ENCODE assay signal across 1 cellular context in genomic region chr20:36270744-36271638, GRCh38.
A peak's percentile ranks its signal among the peaks of the same experiment; 100 is the strongest.
TF ChIP-seq lines count a peak whose summit lies in the region.

No MANE protein-coding gene starts in this region.

TF ChIP-seq in HepG2, 621 proteins besides CTCF, POLR2A, EP300 and RAD21 (continued from another document):
- TF ChIP-seq DMTF1 (CRISPR knock-in tag; IDR thresholded peaks at IDR 0.05) (no peak), ZHX2 (IDR thresholded peaks at IDR 0.05; ENCODE audit: low read depth) (peak; percentile 67; the same call in 1 of the 2 replicates), ZHX2 (CRISPR knock-in tag; IDR thresholded peaks at IDR 0.05; ENCODE audit: borderline replicate concordance) (no peak), ZBTB39 (CRISPR knock-in tag; IDR thresholded peaks at IDR 0.05) (no peak), ZC3H4 (CRISPR knock-in tag; IDR thresholded peaks at IDR 0.05; ENCODE audit: borderline replicate concordance) (no peak), ZNF335 (CRISPR knock-in tag; IDR thresholded peaks at IDR 0.05) (peak; percentile 36; the same call in 1 of the 2 replicates), MXD3 (CRISPR knock-in tag; IDR thresholded peaks at IDR 0.05) (peak; percentile 56; the same call in 1 of the 2 replicates), TCF7L2 (IDR thresholded peaks at IDR 0.05; ENCODE audit: low read depth, low read length) (no peak), PCBP1 (IDR thresholded peaks at IDR 0.05; ENCODE audit: borderline replicate concordance, low read depth, low read length) (no peak), ZNF3 (CRISPR knock-in tag; IDR thresholded peaks at IDR 0.05) (no peak)
